In the genomic region with DNA sequence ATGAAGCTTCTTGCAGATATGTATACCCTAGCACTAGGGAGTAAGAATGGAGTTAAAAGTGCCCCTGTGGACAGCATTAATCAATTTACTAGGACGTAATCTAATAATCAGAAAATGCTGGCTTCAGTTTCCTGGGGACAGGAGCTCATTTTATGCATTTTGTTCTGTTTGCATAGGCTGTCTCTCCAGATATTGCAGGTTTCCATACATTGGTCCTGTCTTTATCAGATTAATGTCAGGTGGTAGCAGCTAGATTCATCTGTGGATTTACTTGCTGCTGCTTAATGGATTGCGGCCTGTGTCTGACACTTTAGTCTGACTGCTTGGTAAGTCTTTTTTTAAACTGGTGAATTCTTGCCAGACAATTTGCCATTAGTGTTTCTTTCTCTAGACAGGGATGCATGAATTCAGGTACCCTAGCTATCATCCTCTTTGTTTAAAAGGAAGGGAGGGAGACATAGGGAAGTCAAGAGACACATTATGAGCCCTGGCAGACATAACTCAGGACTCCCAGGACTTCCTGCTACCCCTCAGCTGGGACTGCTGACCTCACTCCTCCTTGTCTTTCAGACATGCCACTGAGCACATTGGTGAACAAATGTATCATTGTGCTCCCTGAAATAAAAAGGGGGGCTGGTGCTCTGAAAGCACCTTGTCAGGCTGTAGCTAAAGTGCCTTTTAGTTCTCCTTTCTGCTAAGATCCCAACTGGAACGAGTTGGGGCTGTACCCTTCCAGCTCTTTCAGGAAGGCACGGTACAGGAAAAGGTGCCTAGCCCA, we compare ENCODE assay signal across 18 cellular contexts. TPM values are rescaled to one million over a fixed set of nuclear protein-coding genes. Genes with fewer than 3 reads are reported as not detected.
DNase-seq lines count a peak whose midpoint lies in the region; ATAC-seq and TF ChIP-seq lines count a peak whose summit lies in the region.
"Had no signal": no experiment of that assay in that cellular context is flagged by ENCODE, and none has a peak within 500 bp of the region (broad histone marks: within the 10 kb centered on the region; RNA-seq: fewer than 3 reads in every experiment).

No MANE protein-coding gene starts in this region.

- H4K12ac ChIP-seq in trophoblast cell (ENCODE audit: low read depth, low read length) = no peak overlapping the region

- peak overlapping the region; percentile 40 for H4K91ac ChIP-seq in trophoblast cell (ENCODE audit: low read depth, low read length)

- 82% methylated on average over 4 of the region's 4 CpGs for WGBS in esophagus muscularis mucosa
- WGBS in trophoblast cell (ENCODE audit: extremely low coverage, insufficient coverage, insufficient read length) = no CpG with 5 or more reads among the region's 4 CpGs
- 83 to 85% (median 84%) methylated on average over 4 of the region's 4 CpGs for WGBS in psoas muscle, 3 donors

- H3K36me3 ChIP-seq in BLaER1 (no peaks in the 10 kb centered on the region), esophagus muscularis mucosa (no peaks in the 10 kb centered on the region), trophoblast cell (ENCODE audit: control insufficient read depth in 1 of 2, insufficient read depth in 2 of 2, low read length in 2 of 2) (no peaks in the 10 kb centered on the region), psoas muscle (ENCODE audit: insufficient read depth in 1 of 2, low read depth in 1 of 2) (no peaks in the 10 kb centered on the region), HAP-1 (replicated peaks) (no peaks in the 10 kb centered on the region)

- H2AK5ac ChIP-seq in trophoblast cell (ENCODE audit: low read length) = no peak overlapping the region

- in situ Hi-C loops in SK-MEL-5 (cut with HindIII; ENCODE audit: low pct_unique_long_range_greater_than_20kb, low sequenced_read_pairs) (no loop called here), HAP-1 (cut with MboI; ENCODE audit: low sequenced_read_pairs) (no loop called here)

- H3K4me3 ChIP-seq in BLaER1 (no peak overlapping the region), esophagus muscularis mucosa (no peak overlapping the region), trophoblast cell (ENCODE audit: low read depth, low read length) (no peak overlapping the region), psoas muscle (no peak overlapping the region), HAP-1 (no peak overlapping the region)

- H3K4ac ChIP-seq in trophoblast cell (ENCODE audit: low read depth, low read length) = no peak overlapping the region

- peaks cover 33% of the 10 kb centered on the region for H3K4me1 ChIP-seq in BLaER1
- H3K4me1 ChIP-seq in esophagus muscularis mucosa = peaks cover 0 to 3% (median 0%) of the 10 kb centered on the region in 4 donors
- peaks cover 0 to 6% of the 10 kb centered on the region in 2 experiments for H3K4me1 ChIP-seq in trophoblast cell (ENCODE audit: control insufficient read depth in 1 of 2, insufficient read depth in 2 of 2, low read length in 2 of 2)
- no peaks in the 10 kb centered on the region for H3K4me1 ChIP-seq in psoas muscle
- no peaks in the 10 kb centered on the region for H3K4me1 ChIP-seq in HAP-1

- H3K23ac ChIP-seq in trophoblast cell (ENCODE audit: low read length) = peak overlapping the region; percentile 63

- no peaks in the 10 kb centered on the region for H3K9me3 ChIP-seq in BLaER1
- no peaks in the 10 kb centered on the region for H3K9me3 ChIP-seq in esophagus muscularis mucosa
- H3K9me3 ChIP-seq in trophoblast cell (ENCODE audit: insufficient read depth, low read depth, low read length) = no peaks in the 10 kb centered on the region
- no peaks in the 10 kb centered on the region for H3K9me3 ChIP-seq in psoas muscle
- no peaks in the 10 kb centered on the region for H3K9me3 ChIP-seq in HAP-1

- TF ChIP-seq CTCF in esophagus muscularis mucosa (IDR thresholded peaks at IDR 0.05) (no peak), psoas muscle (IDR thresholded peaks at IDR 0.05) (no peak)

- H4K8ac ChIP-seq in trophoblast cell (ENCODE audit: low read depth, low read length) = no peak overlapping the region

- DNase-seq in SK-MEL-5 (ENCODE audit: low read depth, low spot score) = peak; percentile 29
- peak; percentile 64 for DNase-seq in esophagus muscularis mucosa (ENCODE audit: extremely low spot score)
- no peak for DNase-seq in trophoblast cell
- DNase-seq in psoas muscle = no peak
- DNase-seq in HAP-1 (ENCODE audit: low spot score in 2 of 2) = no peak
- DNase-seq in DMS79 treated with DMSO at 0.1 percent for 48 hours (lab: John Stamatoyannopoulos, UW) = no peak
- DNase-seq: 8988T, Karpas-422, NCI-H1694, NCI-H2081, NCI-H2171, NCI-H345, NCI-H524, RPMI8226, SHP77 had no signal

- H2BK120ac ChIP-seq in trophoblast cell (ENCODE audit: insufficient read depth, low read length, poor library complexity) = no peak overlapping the region

- ATAC-seq in psoas muscle (no peak), HG03039 (IDR thresholded peaks at IDR 0.05; ENCODE audit: unreplicated experiment) (no peak)

- H3K27ac ChIP-seq in BLaER1 (no peak overlapping the region), esophagus muscularis mucosa (replicated peaks in 1 of 4) (no peak overlapping the region), trophoblast cell (ENCODE audit: low read depth, low read length) (peak overlapping the region; percentile 55), psoas muscle (no peak overlapping the region)

- H3K14ac ChIP-seq in trophoblast cell (ENCODE audit: low read length) = peak overlapping the region; percentile 19

- no peaks in the 10 kb centered on the region for H4K20me1 ChIP-seq in BLaER1

- peak overlapping the region; percentile 2 for H2BK5ac ChIP-seq in trophoblast cell (ENCODE audit: low read depth, low read length, poor library complexity)

- intact Hi-C loops in esophagus muscularis mucosa (cut with DNase I) (no loop called here), psoas muscle (cut with DNase I) (loop anchor here in 1 of 2 donors (5.0 kb wide), 1 partner anchor 35 kb away; no protein-coding TSS in a partner anchor)

- peak overlapping the region; percentile 51 for H3K18ac ChIP-seq in trophoblast cell (ENCODE audit: low read length)

- peaks cover 1% of the 10 kb centered on the region for H3K79me2 ChIP-seq in trophoblast cell (ENCODE audit: control insufficient read depth, insufficient read depth, low read length, poor library complexity)

- no peak overlapping the region for H2BK12ac ChIP-seq in trophoblast cell (ENCODE audit: low read length)

- H3K9ac ChIP-seq in BLaER1 = no peak overlapping the region
- H3K9ac ChIP-seq in trophoblast cell (ENCODE audit: low read length) = no peak overlapping the region

- no peak for TF ChIP-seq EP300 in esophagus muscularis mucosa (IDR thresholded peaks at IDR 0.05)

- H3K27me3 ChIP-seq in BLaER1 (no peaks in the 10 kb centered on the region), esophagus muscularis mucosa (no peaks in the 10 kb centered on the region), trophoblast cell (ENCODE audit: insufficient read depth, low read length) (no peaks in the 10 kb centered on the region), psoas muscle (ENCODE audit: insufficient read depth in 3 of 3, low read length in 2 of 3) (no peaks in the 10 kb centered on the region), HAP-1 (ENCODE audit: low read depth) (no peaks in the 10 kb centered on the region)

- no peak overlapping the region for H2AFZ ChIP-seq in trophoblast cell (ENCODE audit: insufficient read depth, low read length, poor library complexity)

- no peak for TF ChIP-seq POLR2A in esophagus muscularis mucosa (IDR thresholded peaks at IDR 0.05; ENCODE audit: low read depth)

- H3K4me2 ChIP-seq in BLaER1 (peak overlapping the region; percentile 60), trophoblast cell (ENCODE audit: low read length) (no peak overlapping the region)

- H3K79me1 ChIP-seq in trophoblast cell (ENCODE audit: low read length) = peaks cover 1% of the 10 kb centered on the region

RNA-seq across cellular contexts. Expression of a gene that starts 47.7 kb away (rescaled TPM):
- 0.29 and 0.85 TPM in 2 replicates for total RNA-seq in SK-MEL-5 (2014; rRNA removed; shearing (Covaris generic))
- 2.6 and 4.2 TPM in 2 replicates for polyA plus RNA-seq in SK-MEL-5 (2015; cell fraction: cytosol; rRNA removed)
- 1.0 and 5.2 TPM in 2 replicates for polyA plus RNA-seq in SK-MEL-5 (2015; cell fraction: nucleus; rRNA removed)
- total RNA-seq in esophagus muscularis mucosa (1 to 10 TPM in 3 of 4 donors, under 1 TPM in 1; 0.99 to 9.0 (median 4.0) TPM), psoas muscle (under 1 TPM; 0.14 to 0.76 (median 0.49) TPM)
- 2.3 and 2.7 TPM in 2 replicates for polyA plus RNA-seq in trophoblast cell (2013)
- polyA plus RNA-seq in psoas muscle = under 1 TPM; 0.10 to 0.18 (median 0.10) TPM
- polyA plus RNA-seq: CD14-positive monocyte had no signal

Comparison
In these comparisons a context has a peak if more than half of its experiments do, and no peak if none do; other contexts are left out.
1. DNase-seq: peak in SK-MEL-5 (single experiment) and esophagus muscularis mucosa (single experiment); none in trophoblast cell (0 of 2), psoas muscle (0 of 2), HAP-1 (0 of 2) and DMS79 treated with DMSO at 0.1 percent for 48 hours (single experiment).